ENCODE assay signal across 26 cellular contexts in genomic region chr5:87650284-87650683, GRCh38.
DNase-seq lines count a peak whose midpoint lies in the region; ATAC-seq and TF ChIP-seq lines count a peak whose summit lies in the region.
"Had no signal": no experiment of that assay in that cellular context is flagged by ENCODE, and none has a peak within 500 bp of the region (broad histone marks: within the 10 kb centered on the region; RNA-seq: fewer than 3 reads in every experiment).

No MANE protein-coding gene starts in this region.

- H3K9me3 ChIP-seq in breast epithelium (no peaks in the 10 kb centered on the region), tibial artery (no peaks in the 10 kb centered on the region)
- H3K9me3 ChIP-seq: BLaER1, HAP-1, heart left ventricle, spleen, thyroid gland had no signal

- no peaks in the 10 kb centered on the region for H3K9me3 Mint-ChIP-seq in MCF 10A (ENCODE audit: unreplicated experiment)
- H3K9me3 Mint-ChIP-seq: activated B cell treated with CpG ODN at 0.5 μM for 24 hours; activated naive CD8-positive, alpha-beta T cell treated with anti-CD3 and anti-CD28 coated beads, Interleukin-2, amount 50 U/mL, for 24 hours; naive thymus-derived CD4-positive, alpha-beta T cell; T-helper 2 cell treated with Interferon-gamma antibody and Interleukin-4, amounts not matched to agents 5 μg/mL and 100 μg/mL, for 36 hours had no signal

- H3K36me3 ChIP-seq in breast epithelium = no peaks in the 10 kb centered on the region
- no peaks in the 10 kb centered on the region for H3K36me3 ChIP-seq in tibial artery
- H3K36me3 ChIP-seq: BLaER1, HAP-1, heart left ventricle, spleen, thyroid gland had no signal

- no peak overlapping the region for H3K27ac Mint-ChIP-seq in MCF 10A (ENCODE audit: low read depth, unreplicated experiment)
- H3K27ac Mint-ChIP-seq: activated B cell treated with CpG ODN at 0.5 μM for 24 hours; activated naive CD8-positive, alpha-beta T cell treated with anti-CD3 and anti-CD28 coated beads, Interleukin-2, amount 50 U/mL, for 24 hours; naive thymus-derived CD4-positive, alpha-beta T cell; T-helper 2 cell treated with Interferon-gamma antibody and Interleukin-4, amounts not matched to agents 5 μg/mL and 100 μg/mL, for 36 hours had no signal

- no peak for ATAC-seq in GM19395 (IDR thresholded peaks at IDR 0.05; ENCODE audit: unreplicated experiment)
- ATAC-seq in HG03354 (IDR thresholded peaks at IDR 0.05; ENCODE audit: poor library complexity, severe bottlenecking, unreplicated experiment) = no peak
- ATAC-seq: activated naive CD8-positive, alpha-beta T cell treated with anti-CD3 and anti-CD28 coated beads, Interleukin-2, amount 50 U/mL, for 24 hours; heart left ventricle; K562; naive thymus-derived CD4-positive, alpha-beta T cell; stimulated activated naive CD8-positive, alpha-beta T cell treated with anti-CD3 and anti-CD28 coated beads, Interleukin-15, Interleukin-2, amounts not matched to agents 100 U/mL and 50 U/mL, for 24 hours had no signal

- TF ChIP-seq POLR2A in breast epithelium (IDR thresholded peaks at IDR 0.05) = no peak

- intact Hi-C loops in MCF 10A (cut with micrococcal nuclease) = no loop called here
- intact Hi-C loops in breast epithelium (cut with DNase I; ENCODE audit: low total_unique reads) = no loop called here
- intact Hi-C loops in tibial artery (cut with DNase I; ENCODE audit: low total_unique reads) = no loop called here

- no peak overlapping the region for H3K4me3 Mint-ChIP-seq in MCF 10A (ENCODE audit: unreplicated experiment)
- H3K4me3 Mint-ChIP-seq: activated B cell treated with CpG ODN at 0.5 μM for 24 hours; activated naive CD8-positive, alpha-beta T cell treated with anti-CD3 and anti-CD28 coated beads, Interleukin-2, amount 50 U/mL, for 24 hours; naive thymus-derived CD4-positive, alpha-beta T cell; T-helper 2 cell treated with Interferon-gamma antibody and Interleukin-4, amounts not matched to agents 5 μg/mL and 100 μg/mL, for 36 hours had no signal

- POLR2A ChIA-PET in MCF 10A (lab: Yijun Ruan, JAX) (no interaction called here), RWPE1 (lab: Yijun Ruan, JAX; ENCODE audit: low non-redundant PET) (no interaction called here)

- DNase-seq in MCF 10A (ENCODE audit: unreplicated experiment) (peak; percentile 11), breast epithelium (ENCODE audit: low spot score in 2 of 2) (no peak), RWPE1 (ENCODE audit: low spot score) (peak; percentile 15), fibroblast of mammary gland (ENCODE audit: low read depth) (peak; percentile 57), COR-L47 (lab: John Stamatoyannopoulos, UW) (no peak), tibial artery (no peak)
- DNase-seq: activated B cell treated with CpG ODN at 0.5 μM for 24 hours; activated CD4-positive, alpha-beta T cell treated with anti-CD3 and anti-CD28 coated beads, Interleukin-2, amount 50 U/mL, for 48 hours; activated naive CD8-positive, alpha-beta T cell treated with anti-CD3 and anti-CD28 coated beads, Interleukin-2, amount 50 U/mL, for 24 hours; Calu3; heart left ventricle; naive thymus-derived CD4-positive, alpha-beta T cell; NCI-H1694 treated with DMSO at 0.1 percent for 48 hours; NCI-H2227 treated with DMSO at 0.1 percent for 48 hours; retina; spleen; stimulated activated CD4-positive, alpha-beta T cell treated with anti-CD3 and anti-CD28 coated beads, Interleukin-4, amount 100 ng/mL, for 24 hours; stimulated activated naive CD8-positive, alpha-beta T cell treated with anti-CD3 and anti-CD28 coated beads, Interleukin-15, Interleukin-2, amounts not matched to agents 100 U/mL and 50 U/mL, for 24 hours; thyroid gland had no signal

- no peaks in the 10 kb centered on the region for H3K27me3 ChIP-seq in breast epithelium
- no peaks in the 10 kb centered on the region for H3K27me3 ChIP-seq in tibial artery
- H3K27me3 ChIP-seq: BLaER1, heart left ventricle, spleen, thyroid gland had no signal

- BruUV-seq in MCF 10A (replicated peaks; lab: Mats Ljungman, UMichigan) = no TSS peak

- TF ChIP-seq CTCF in MCF 10A (IDR thresholded peaks at IDR 0.05; ENCODE audit: unreplicated experiment) = no peak
- TF ChIP-seq CTCF in breast epithelium (IDR thresholded peaks at IDR 0.05) = no peak
- no peak for TF ChIP-seq CTCF in RWPE1 (conservative IDR thresholded peaks at IDR 0.05; ENCODE audit: low read depth)
- TF ChIP-seq CTCF in fibroblast of mammary gland (conservative IDR thresholded peaks at IDR 0.05; ENCODE audit: control insufficient read depth, insufficient read depth, low read depth, low read length) = no peak
- TF ChIP-seq CTCF in tibial artery (IDR thresholded peaks at IDR 0.05) = no peak

- H3K27ac ChIP-seq in breast epithelium (no peak overlapping the region), RWPE1 (no peak overlapping the region), tibial artery (no peak overlapping the region)
- H3K27ac ChIP-seq: BLaER1, heart left ventricle, SK-N-MC, spleen, thyroid gland had no signal

- no peaks in the 10 kb centered on the region for H3K4me1 Mint-ChIP-seq in MCF 10A (ENCODE audit: insufficient read depth, unreplicated experiment)
- H3K4me1 Mint-ChIP-seq: activated B cell treated with CpG ODN at 0.5 μM for 24 hours; activated naive CD8-positive, alpha-beta T cell treated with anti-CD3 and anti-CD28 coated beads, Interleukin-2, amount 50 U/mL, for 24 hours; naive thymus-derived CD4-positive, alpha-beta T cell had no signal

- no peaks in the 10 kb centered on the region for H3K36me3 Mint-ChIP-seq in MCF 10A (ENCODE audit: insufficient read depth, unreplicated experiment)
- H3K36me3 Mint-ChIP-seq: naive thymus-derived CD4-positive, alpha-beta T cell had no signal

- H3K4me1 ChIP-seq in breast epithelium (no peaks in the 10 kb centered on the region), tibial artery (no peaks in the 10 kb centered on the region)
- H3K4me1 ChIP-seq: BLaER1, HAP-1, heart left ventricle, spleen, thyroid gland had no signal

- peaks cover 39% of the 10 kb centered on the region for H3K27me3 Mint-ChIP-seq in MCF 10A (ENCODE audit: insufficient read depth, unreplicated experiment)
- H3K27me3 Mint-ChIP-seq: activated B cell treated with CpG ODN at 0.5 μM for 24 hours had no signal

- H3K4me3 ChIP-seq in breast epithelium (no peak overlapping the region), fibroblast of mammary gland (ENCODE audit: control insufficient read depth, low read depth, low read length) (no peak overlapping the region), tibial artery (no peak overlapping the region)
- H3K4me3 ChIP-seq: BLaER1, HAP-1, heart left ventricle, K562, SK-N-MC, spleen, thyroid gland had no signal

- CTCF ChIA-PET in MCF 10A (lab: Yijun Ruan, JAX) (no interaction called here), RWPE1 (lab: Yijun Ruan, JAX) (interaction anchor here (0.6 kb wide), 1 partner anchor 698 kb away, joined by 3 read pairs; no protein-coding TSS in a partner anchor)

Comparison
In these comparisons a context has a peak if more than half of its experiments do, and no peak if none do; other contexts are left out.
1. DNase-seq: peak in MCF 10A (single experiment), RWPE1 (single experiment) and fibroblast of mammary gland (single experiment); none in breast epithelium (0 of 2), COR-L47 (single experiment) and tibial artery (0 of 2).